1 cellular context compared by ENCODE assay signal in genomic region chr13:99985886-99986527, GRCh38.
TF ChIP-seq lines count a peak whose summit lies in the region.

No MANE protein-coding gene starts in this region.

TF ChIP-seq in HCT116, 20 proteins besides CTCF, POLR2A, EP300 and RAD21:
- no peak for TF ChIP-seq ATF3 (IDR thresholded peaks at IDR 0.05)
- no peak for TF ChIP-seq EGR1 (IDR thresholded peaks at IDR 0.05; ENCODE audit: low read depth)
- no peak for TF ChIP-seq SP1 (IDR thresholded peaks at IDR 0.05; ENCODE audit: low read depth)
- no peak for TF ChIP-seq ZNF274 (IDR thresholded peaks at IDR 0.05; ENCODE audit: low read depth, low read length)
- TF ChIP-seq JUND (IDR thresholded peaks at IDR 0.05), result no peak
- no peak for TF ChIP-seq SRF (IDR thresholded peaks at IDR 0.05; ENCODE audit: low read depth)
- no peak for TF ChIP-seq POLR2AphosphoS5 (IDR thresholded peaks at IDR 0.05; ENCODE audit: low read depth, low read length)
- no peak for TF ChIP-seq SIN3A (IDR thresholded peaks at IDR 0.05; ENCODE audit: low read depth)
- TF ChIP-seq ELF1 (IDR thresholded peaks at IDR 0.05; ENCODE audit: borderline replicate concordance, low read depth), result no peak
- no peak for TF ChIP-seq TCF7L2 (IDR thresholded peaks at IDR 0.05; ENCODE audit: borderline replicate concordance, extremely low read depth, insufficient read depth, insufficient read length)
- TF ChIP-seq CBX3 (IDR thresholded peaks at IDR 0.05; ENCODE audit: low read depth), result no peak
- TF ChIP-seq EZH2 (IDR thresholded peaks at IDR 0.05), result no peak
- TF ChIP-seq ZBTB33 (IDR thresholded peaks at IDR 0.05; ENCODE audit: extremely low read depth, insufficient replicate concordance, low read length), result no peak
TF ChIP-seq in HCT116: peak in this region for 0.
